ENCODE assay signal across 1 cellular context in the genomic region with DNA sequence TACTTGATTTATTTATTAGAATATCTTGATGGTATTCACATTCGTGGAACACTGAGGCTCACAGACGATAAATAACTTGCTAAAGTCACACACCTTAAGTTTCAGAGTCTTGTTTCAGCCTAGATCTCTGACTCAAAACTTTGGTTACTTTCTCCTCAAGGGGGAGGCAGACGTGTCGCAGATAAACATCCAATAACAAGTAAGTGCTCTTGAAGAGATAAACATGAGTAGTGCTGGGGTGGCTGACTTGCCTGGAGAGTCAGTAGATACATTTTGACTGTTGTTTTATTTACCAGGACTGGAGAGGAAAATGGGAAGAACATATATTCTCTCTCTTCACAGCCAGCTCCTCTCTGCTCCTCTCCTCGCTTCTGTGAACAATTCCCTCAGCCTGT.
TF ChIP-seq lines count a peak whose summit lies in the region.

No MANE protein-coding gene starts in this region.

TF ChIP-seq in K562, 482 proteins besides CTCF, POLR2A, EP300 and RAD21 (continued from another document and continues in another):
- TF ChIP-seq, protein P1, sequence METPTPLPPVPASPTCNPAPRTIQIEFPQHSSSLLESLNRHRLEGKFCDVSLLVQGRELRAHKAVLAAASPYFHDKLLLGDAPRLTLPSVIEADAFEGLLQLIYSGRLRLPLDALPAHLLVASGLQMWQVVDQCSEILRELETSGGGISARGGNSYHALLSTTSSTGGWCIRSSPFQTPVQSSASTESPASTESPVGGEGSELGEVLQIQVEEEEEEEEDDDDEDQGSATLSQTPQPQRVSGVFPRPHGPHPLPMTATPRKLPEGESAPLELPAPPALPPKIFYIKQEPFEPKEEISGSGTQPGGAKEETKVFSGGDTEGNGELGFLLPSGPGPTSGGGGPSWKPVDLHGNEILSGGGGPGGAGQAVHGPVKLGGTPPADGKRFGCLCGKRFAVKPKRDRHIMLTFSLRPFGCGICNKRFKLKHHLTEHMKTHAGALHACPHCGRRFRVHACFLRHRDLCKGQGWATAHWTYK (CRISPR knock-in tag; IDR thresholded peaks at IDR 0.05) = no peak
- TF ChIP-seq ZNF316 (IDR thresholded peaks at IDR 0.05) = no peak
- TF ChIP-seq ZKSCAN3 (CRISPR knock-in tag; IDR thresholded peaks at IDR 0.05) = no peak
- TF ChIP-seq KHSRP (IDR thresholded peaks at IDR 0.05) = no peak
- TF ChIP-seq ATF7 (IDR thresholded peaks at IDR 0.05) = peak; percentile 21; the same call in 1 of the 2 replicates
- TF ChIP-seq GATA2 (CRISPR knock-in tag; IDR thresholded peaks at IDR 0.05) = no peak
- no peak for TF ChIP-seq CSDE1 (IDR thresholded peaks at IDR 0.05)
- TF ChIP-seq CREM (IDR thresholded peaks at IDR 0.05; ENCODE audit: low read depth) = peak; percentile 64
- no peak for TF ChIP-seq RBM22 (IDR thresholded peaks at IDR 0.05; ENCODE audit: low read depth, low read length, poor library complexity, severe bottlenecking)
- no peak for TF ChIP-seq EGR1 (conservative IDR thresholded peaks at IDR 0.05)
- TF ChIP-seq, protein P2, sequence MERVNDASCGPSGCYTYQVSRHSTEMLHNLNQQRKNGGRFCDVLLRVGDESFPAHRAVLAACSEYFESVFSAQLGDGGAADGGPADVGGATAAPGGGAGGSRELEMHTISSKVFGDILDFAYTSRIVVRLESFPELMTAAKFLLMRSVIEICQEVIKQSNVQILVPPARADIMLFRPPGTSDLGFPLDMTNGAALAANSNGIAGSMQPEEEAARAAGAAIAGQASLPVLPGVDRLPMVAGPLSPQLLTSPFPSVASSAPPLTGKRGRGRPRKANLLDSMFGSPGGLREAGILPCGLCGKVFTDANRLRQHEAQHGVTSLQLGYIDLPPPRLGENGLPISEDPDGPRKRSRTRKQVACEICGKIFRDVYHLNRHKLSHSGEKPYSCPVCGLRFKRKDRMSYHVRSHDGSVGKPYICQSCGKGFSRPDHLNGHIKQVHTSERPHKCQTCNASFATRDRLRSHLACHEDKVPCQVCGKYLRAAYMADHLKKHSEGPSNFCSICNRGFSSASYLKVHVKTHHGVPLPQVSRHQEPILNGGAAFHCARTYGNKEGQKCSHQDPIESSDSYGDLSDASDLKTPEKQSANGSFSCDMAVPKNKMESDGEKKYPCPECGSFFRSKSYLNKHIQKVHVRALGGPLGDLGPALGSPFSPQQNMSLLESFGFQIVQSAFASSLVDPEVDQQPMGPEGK (CRISPR knock-in tag; IDR thresholded peaks at IDR 0.05; ENCODE audit: borderline replicate concordance) = no peak
- TF ChIP-seq, protein P3, sequence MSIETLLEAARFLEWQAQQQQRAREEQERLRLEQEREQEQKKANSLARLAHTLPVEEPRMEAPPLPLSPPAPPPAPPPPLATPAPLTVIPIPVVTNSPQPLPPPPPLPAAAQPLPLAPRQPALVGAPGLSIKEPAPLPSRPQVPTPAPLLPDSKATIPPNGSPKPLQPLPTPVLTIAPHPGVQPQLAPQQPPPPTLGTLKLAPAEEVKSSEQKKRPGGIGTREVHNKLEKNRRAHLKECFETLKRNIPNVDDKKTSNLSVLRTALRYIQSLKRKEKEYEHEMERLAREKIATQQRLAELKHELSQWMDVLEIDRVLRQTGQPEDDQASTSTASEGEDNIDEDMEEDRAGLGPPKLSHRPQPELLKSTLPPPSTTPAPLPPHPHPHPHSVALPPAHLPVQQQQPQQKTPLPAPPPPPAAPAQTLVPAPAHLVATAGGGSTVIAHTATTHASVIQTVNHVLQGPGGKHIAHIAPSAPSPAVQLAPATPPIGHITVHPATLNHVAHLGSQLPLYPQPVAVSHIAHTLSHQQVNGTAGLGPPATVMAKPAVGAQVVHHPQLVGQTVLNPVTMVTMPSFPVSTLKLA (conservative IDR thresholded peaks at IDR 0.05) = no peak
- TF ChIP-seq MAFF (IDR thresholded peaks at IDR 0.05; ENCODE audit: low read length) = no peak
- TF ChIP-seq HDAC8 (tag; IDR thresholded peaks at IDR 0.05) = no peak
- TF ChIP-seq, protein P4, sequence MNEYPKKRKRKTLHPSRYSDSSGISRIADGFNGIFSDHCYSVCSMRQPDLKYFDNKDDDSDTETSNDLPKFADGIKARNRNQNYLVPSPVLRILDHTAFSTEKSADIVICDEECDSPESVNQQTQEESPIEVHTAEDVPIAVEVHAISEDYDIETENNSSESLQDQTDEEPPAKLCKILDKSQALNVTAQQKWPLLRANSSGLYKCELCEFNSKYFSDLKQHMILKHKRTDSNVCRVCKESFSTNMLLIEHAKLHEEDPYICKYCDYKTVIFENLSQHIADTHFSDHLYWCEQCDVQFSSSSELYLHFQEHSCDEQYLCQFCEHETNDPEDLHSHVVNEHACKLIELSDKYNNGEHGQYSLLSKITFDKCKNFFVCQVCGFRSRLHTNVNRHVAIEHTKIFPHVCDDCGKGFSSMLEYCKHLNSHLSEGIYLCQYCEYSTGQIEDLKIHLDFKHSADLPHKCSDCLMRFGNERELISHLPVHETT (CRISPR knock-in tag; conservative IDR thresholded peaks at IDR 0.05 in 1 of 2, IDR thresholded peaks at IDR 0.05 in 1 of 2) = no peak
- peak in 1 of 2 experiments; percentile 60; a peak in 2 of 4 replicates for TF ChIP-seq FOXA3 (CRISPR knock-in tag; conservative IDR thresholded peaks at IDR 0.05 in 1 of 2, IDR thresholded peaks at IDR 0.05 in 1 of 2)
- no peak for TF ChIP-seq MCM2 (IDR thresholded peaks at IDR 0.05; ENCODE audit: low read depth)
- TF ChIP-seq POLR2G (IDR thresholded peaks at IDR 0.05; ENCODE audit: low read depth, low read length) = no peak
- TF ChIP-seq KAT8 (IDR thresholded peaks at IDR 0.05; ENCODE audit: low read depth) = no peak
- no peak for TF ChIP-seq MIER1 (IDR thresholded peaks at IDR 0.05; ENCODE audit: low read depth)
- TF ChIP-seq, protein P5, sequence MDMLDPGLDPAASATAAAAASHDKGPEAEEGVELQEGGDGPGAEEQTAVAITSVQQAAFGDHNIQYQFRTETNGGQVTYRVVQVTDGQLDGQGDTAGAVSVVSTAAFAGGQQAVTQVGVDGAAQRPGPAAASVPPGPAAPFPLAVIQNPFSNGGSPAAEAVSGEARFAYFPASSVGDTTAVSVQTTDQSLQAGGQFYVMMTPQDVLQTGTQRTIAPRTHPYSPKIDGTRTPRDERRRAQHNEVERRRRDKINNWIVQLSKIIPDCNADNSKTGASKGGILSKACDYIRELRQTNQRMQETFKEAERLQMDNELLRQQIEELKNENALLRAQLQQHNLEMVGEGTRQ (CRISPR knock-in tag; IDR thresholded peaks at IDR 0.05) = no peak
- TF ChIP-seq NCOA2 (IDR thresholded peaks at IDR 0.05; ENCODE audit: partially characterized antibody in 2 of 2) = no peak
- TF ChIP-seq TBP (optimal IDR thresholded peaks at IDR 0.05; ENCODE audit: low read depth, low read length) = no peak
- no peak for TF ChIP-seq CREBBP (IDR thresholded peaks at IDR 0.05; ENCODE audit: low read depth, low read length)
- TF ChIP-seq, protein P6, sequence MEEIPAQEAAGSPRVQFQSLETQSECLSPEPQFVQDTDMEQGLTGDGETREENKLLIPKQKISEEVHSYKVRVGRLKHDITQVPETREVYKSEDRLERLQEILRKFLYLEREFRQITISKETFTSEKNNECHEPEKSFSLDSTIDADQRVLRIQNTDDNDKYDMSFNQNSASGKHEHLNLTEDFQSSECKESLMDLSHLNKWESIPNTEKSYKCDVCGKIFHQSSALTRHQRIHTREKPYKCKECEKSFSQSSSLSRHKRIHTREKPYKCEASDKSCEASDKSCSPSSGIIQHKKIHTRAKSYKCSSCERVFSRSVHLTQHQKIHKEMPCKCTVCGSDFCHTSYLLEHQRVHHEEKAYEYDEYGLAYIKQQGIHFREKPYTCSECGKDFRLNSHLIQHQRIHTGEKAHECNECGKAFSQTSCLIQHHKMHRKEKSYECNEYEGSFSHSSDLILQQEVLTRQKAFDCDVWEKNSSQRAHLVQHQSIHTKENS (CRISPR knock-in tag; IDR thresholded peaks at IDR 0.05) = no peak
- TF ChIP-seq HSF4 (CRISPR knock-in tag; IDR thresholded peaks at IDR 0.05; ENCODE audit: borderline replicate concordance) = no peak
- TF ChIP-seq ZNF707 (CRISPR knock-in tag; conservative IDR thresholded peaks at IDR 0.05) = no peak
- no peak for TF ChIP-seq TRIM24 (IDR thresholded peaks at IDR 0.05)
- TF ChIP-seq, protein P7, sequence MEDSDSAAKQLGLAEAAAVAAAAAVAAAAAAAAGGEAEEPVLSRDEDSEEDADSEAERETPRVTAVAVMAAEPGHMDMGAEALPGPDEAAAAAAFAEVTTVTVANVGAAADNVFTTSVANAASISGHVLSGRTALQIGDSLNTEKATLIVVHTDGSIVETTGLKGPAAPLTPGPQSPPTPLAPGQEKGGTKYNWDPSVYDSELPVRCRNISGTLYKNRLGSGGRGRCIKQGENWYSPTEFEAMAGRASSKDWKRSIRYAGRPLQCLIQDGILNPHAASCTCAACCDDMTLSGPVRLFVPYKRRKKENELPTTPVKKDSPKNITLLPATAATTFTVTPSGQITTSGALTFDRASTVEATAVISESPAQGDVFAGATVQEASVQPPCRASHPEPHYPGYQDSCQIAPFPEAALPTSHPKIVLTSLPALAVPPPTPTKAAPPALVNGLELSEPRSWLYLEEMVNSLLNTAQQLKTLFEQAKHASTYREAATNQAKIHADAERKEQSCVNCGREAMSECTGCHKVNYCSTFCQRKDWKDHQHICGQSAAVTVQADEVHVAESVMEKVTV (CRISPR knock-in tag; IDR thresholded peaks at IDR 0.05) = no peak
- TF ChIP-seq PRPF4 (IDR thresholded peaks at IDR 0.05; ENCODE audit: insufficient read depth, low read depth, low read length, poor library complexity, severe bottlenecking) = no peak
- TF ChIP-seq, protein P8, sequence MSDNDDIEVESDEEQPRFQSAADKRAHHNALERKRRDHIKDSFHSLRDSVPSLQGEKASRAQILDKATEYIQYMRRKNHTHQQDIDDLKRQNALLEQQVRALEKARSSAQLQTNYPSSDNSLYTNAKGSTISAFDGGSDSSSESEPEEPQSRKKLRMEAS (CRISPR knock-in tag; IDR thresholded peaks at IDR 0.05) = no peak
- TF ChIP-seq ZNF696 (CRISPR knock-in tag; conservative IDR thresholded peaks at IDR 0.05) = no peak
- TF ChIP-seq, protein P9, sequence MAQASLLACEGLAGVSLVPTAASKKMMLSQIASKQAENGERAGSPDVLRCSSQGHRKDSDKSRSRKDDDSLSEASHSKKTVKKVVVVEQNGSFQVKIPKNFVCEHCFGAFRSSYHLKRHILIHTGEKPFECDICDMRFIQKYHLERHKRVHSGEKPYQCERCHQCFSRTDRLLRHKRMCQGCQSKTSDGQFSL (CRISPR knock-in tag; IDR thresholded peaks at IDR 0.05) = no peak
- TF ChIP-seq, protein P9 (tag; IDR thresholded peaks at IDR 0.05) = no peak
- TF ChIP-seq, protein P10, sequence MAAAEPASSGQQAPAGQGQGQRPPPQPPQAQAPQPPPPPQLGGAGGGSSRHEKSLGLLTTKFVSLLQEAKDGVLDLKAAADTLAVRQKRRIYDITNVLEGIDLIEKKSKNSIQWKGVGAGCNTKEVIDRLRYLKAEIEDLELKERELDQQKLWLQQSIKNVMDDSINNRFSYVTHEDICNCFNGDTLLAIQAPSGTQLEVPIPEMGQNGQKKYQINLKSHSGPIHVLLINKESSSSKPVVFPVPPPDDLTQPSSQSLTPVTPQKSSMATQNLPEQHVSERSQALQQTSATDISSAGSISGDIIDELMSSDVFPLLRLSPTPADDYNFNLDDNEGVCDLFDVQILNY (CRISPR knock-in tag; IDR thresholded peaks at IDR 0.05) = no peak
- TF ChIP-seq HDAC6 (IDR thresholded peaks at IDR 0.05; ENCODE audit: low read depth, low read length) = no peak
- TF ChIP-seq, protein P11, sequence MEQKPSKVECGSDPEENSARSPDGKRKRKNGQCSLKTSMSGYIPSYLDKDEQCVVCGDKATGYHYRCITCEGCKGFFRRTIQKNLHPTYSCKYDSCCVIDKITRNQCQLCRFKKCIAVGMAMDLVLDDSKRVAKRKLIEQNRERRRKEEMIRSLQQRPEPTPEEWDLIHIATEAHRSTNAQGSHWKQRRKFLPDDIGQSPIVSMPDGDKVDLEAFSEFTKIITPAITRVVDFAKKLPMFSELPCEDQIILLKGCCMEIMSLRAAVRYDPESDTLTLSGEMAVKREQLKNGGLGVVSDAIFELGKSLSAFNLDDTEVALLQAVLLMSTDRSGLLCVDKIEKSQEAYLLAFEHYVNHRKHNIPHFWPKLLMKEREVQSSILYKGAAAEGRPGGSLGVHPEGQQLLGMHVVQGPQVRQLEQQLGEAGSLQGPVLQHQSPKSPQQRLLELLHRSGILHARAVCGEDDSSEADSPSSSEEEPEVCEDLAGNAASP (IDR thresholded peaks at IDR 0.05) = no peak
- TF ChIP-seq JUND (IDR thresholded peaks at IDR 0.05; ENCODE audit: borderline replicate concordance, low read depth, low read length) = peak; percentile 41; the same call in 1 of the 2 replicates
- no peak; the same call in 2 of the 3 replicates for TF ChIP-seq JUND (tag; IDR thresholded peaks at IDR 0.05; ENCODE audit: borderline replicate concordance, low read depth, low read length)
- no peak for TF ChIP-seq POLR3A (IDR thresholded peaks at IDR 0.05; ENCODE audit: borderline replicate concordance, extremely low read depth, insufficient read depth, insufficient read length)
- no peak for TF ChIP-seq TARDBP (IDR thresholded peaks at IDR 0.05)
- no peak for TF ChIP-seq ZNF212 (CRISPR knock-in tag; IDR thresholded peaks at IDR 0.05)
- TF ChIP-seq CTBP1 (IDR thresholded peaks at IDR 0.05; ENCODE audit: borderline replicate concordance) = no peak
- TF ChIP-seq, protein P12, sequence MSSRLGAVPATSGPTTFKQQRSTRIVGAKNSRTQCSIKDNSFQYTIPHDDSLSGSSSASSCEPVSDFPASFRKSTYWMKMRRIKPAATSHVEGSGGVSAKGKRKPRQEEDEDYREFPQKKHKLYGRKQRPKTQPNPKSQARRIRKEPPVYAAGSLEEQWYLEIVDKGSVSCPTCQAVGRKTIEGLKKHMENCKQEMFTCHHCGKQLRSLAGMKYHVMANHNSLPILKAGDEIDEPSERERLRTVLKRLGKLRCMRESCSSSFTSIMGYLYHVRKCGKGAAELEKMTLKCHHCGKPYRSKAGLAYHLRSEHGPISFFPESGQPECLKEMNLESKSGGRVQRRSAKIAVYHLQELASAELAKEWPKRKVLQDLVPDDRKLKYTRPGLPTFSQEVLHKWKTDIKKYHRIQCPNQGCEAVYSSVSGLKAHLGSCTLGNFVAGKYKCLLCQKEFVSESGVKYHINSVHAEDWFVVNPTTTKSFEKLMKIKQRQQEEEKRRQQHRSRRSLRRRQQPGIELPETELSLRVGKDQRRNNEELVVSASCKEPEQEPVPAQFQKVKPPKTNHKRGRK (tag; IDR thresholded peaks at IDR 0.05) = no peak
- TF ChIP-seq HEY1 (CRISPR knock-in tag; IDR thresholded peaks at IDR 0.05; ENCODE audit: borderline replicate concordance) = no peak
- no peak for TF ChIP-seq CEBPB (tag; IDR thresholded peaks at IDR 0.05)
- no peak for TF ChIP-seq ZNF23 (CRISPR knock-in tag; IDR thresholded peaks at IDR 0.05)
- peak; percentile 15 for TF ChIP-seq NFYB (IDR thresholded peaks at IDR 0.05; ENCODE audit: extremely low read depth, insufficient read length)
- TF ChIP-seq MECOM (CRISPR knock-in tag; IDR thresholded peaks at IDR 0.05) = no peak
